ENCODE assay signal across 8 cellular contexts in the genomic region with DNA sequence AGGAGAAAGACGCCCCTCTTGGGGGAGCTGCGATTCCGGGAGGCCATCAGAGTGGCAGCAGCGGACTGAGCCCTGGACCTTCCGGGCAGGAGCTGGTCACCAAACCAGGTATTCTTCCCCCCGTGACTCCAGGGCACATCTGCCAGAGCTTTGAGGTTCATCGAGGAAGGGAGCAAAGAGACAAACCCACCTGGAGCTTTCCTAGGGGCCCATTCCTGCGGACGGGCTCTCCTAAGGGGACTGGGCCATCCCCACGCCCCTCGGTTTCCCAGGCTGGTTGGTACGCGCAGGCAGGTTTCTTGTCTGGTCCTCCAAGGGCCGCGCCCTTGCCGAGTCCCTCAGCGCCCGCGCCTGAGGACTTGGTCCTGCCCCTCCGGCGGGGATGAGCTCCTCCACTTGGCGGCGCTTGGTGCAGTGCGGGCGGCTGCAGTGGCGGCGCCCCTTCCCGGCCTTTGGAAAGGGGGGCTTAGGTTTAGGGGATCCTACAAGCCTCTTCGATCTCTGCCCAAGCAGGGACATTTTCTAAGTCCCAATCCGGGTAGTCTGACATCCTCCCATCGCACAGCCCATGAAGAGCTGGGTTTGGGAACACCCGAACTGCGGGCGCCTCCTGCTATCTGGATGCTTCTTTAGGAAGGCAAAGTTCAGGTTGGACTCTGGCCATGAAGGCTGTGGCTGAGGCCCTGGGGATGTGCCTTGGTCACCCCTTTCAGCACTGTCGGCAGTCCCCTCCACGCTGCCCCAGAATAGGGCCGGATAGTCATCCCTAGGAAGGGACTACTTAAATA. TPM values are rescaled to one million over a fixed set of nuclear protein-coding genes. Genes with fewer than 3 reads are reported as not detected.
A peak's percentile ranks its signal among the peaks of the same experiment; 100 is the strongest.
DNase-seq lines count a peak whose midpoint lies in the region; ATAC-seq lines count a peak whose summit lies in the region.

No MANE protein-coding gene starts in this region.

- peak; percentile 64 for ATAC-seq in left ventricle myocardium superior
- ATAC-seq in HG02884 (IDR thresholded peaks at IDR 0.05; ENCODE audit: unreplicated experiment): no peak
- ATAC-seq in HG03460 (IDR thresholded peaks at IDR 0.05; ENCODE audit: unreplicated experiment): no peak

- peak overlapping the region; percentile 21 for H2BK120ac ChIP-seq in trophoblast cell (ENCODE audit: insufficient read depth, low read length, poor library complexity)

- H3K79me2 ChIP-seq in trophoblast cell (ENCODE audit: control insufficient read depth, insufficient read depth, low read length, poor library complexity): peaks cover 5% of the 10 kb centered on the region

- peak overlapping the region; percentile 54 for H4K12ac ChIP-seq in trophoblast cell (ENCODE audit: low read depth, low read length)

- H3K79me1 ChIP-seq in trophoblast cell (ENCODE audit: low read length): peaks cover 11% of the 10 kb centered on the region

- H3K4me2 ChIP-seq in trophoblast cell (ENCODE audit: low read length): peak overlapping the region; percentile 95

- H3K27me3 ChIP-seq in trophoblast cell (ENCODE audit: insufficient read depth, low read length): no peaks in the 10 kb centered on the region

- H2AK5ac ChIP-seq in trophoblast cell (ENCODE audit: low read length): peak overlapping the region; percentile 45

- peak overlapping the region; percentile 77 for H2AFZ ChIP-seq in trophoblast cell (ENCODE audit: insufficient read depth, low read length, poor library complexity)

- H2BK5ac ChIP-seq in trophoblast cell (ENCODE audit: low read depth, low read length, poor library complexity): peak overlapping the region; percentile 14

- no peak overlapping the region for H3K4ac ChIP-seq in trophoblast cell (ENCODE audit: low read depth, low read length)

- no CpG with 5 or more reads among the region's 37 CpGs for WGBS in trophoblast cell (ENCODE audit: extremely low coverage, insufficient coverage, insufficient read length)

- peaks cover 6 to 9% of the 10 kb centered on the region in 2 experiments for H3K4me1 ChIP-seq in trophoblast cell (ENCODE audit: control insufficient read depth in 1 of 2, insufficient read depth in 2 of 2, low read length in 2 of 2)

- no peak overlapping the region for H2BK12ac ChIP-seq in trophoblast cell (ENCODE audit: low read length)

- peak overlapping the region; percentile 81 for H3K4me3 ChIP-seq in trophoblast cell (ENCODE audit: low read depth, low read length)

- peaks cover 3 to 4% of the 10 kb centered on the region in 2 experiments for H3K36me3 ChIP-seq in trophoblast cell (ENCODE audit: control insufficient read depth in 1 of 2, insufficient read depth in 2 of 2, low read length in 2 of 2)

- peak overlapping the region; percentile 16 for H3K27ac ChIP-seq in trophoblast cell (ENCODE audit: low read depth, low read length)

- H3K9me3 ChIP-seq in trophoblast cell (ENCODE audit: insufficient read depth, low read depth, low read length): no peaks in the 10 kb centered on the region

- intact Hi-C loops in left ventricle myocardium superior (cut with micrococcal nuclease): no loop called here

- H3K9ac ChIP-seq in trophoblast cell (ENCODE audit: low read length): peak overlapping the region; percentile 8

- no peak overlapping the region for H3K23ac ChIP-seq in trophoblast cell (ENCODE audit: low read length)

- peak overlapping the region; percentile 40 for H4K91ac ChIP-seq in trophoblast cell (ENCODE audit: low read depth, low read length)

- peak overlapping the region; percentile 73 for H4K8ac ChIP-seq in trophoblast cell (ENCODE audit: low read depth, low read length)

- peak overlapping the region; percentile 33 for H3K18ac ChIP-seq in trophoblast cell (ENCODE audit: low read length)

- H3K14ac ChIP-seq in trophoblast cell (ENCODE audit: low read length): peak overlapping the region; percentile 58

- DNase-seq in activated gamma-delta T cell (lab: John Stamatoyannopoulos, UW) (peak; percentile 5), activated gamma-delta T cell treated with Interleukin-2 at 50 U/mL for 16 hours (no peak), NCI-H526 (lab: John Stamatoyannopoulos, UW) (peak; percentile 6 to 58), amniotic stem cell (lab: John Stamatoyannopoulos, UW) (peak; percentile 18), left ventricle myocardium superior (peak; percentile 81), trophoblast cell (peak; percentile 68 to 80)

RNA-seq across cellular contexts. Expression of a gene that starts 0.5 kb away (rescaled TPM):
- total RNA-seq in left ventricle myocardium superior: 26.9 TPM
- polyA plus RNA-seq in trophoblast cell (2013): 3.8 and 4.0 TPM in 2 replicates

RNA-seq across cellular contexts. Expression of a gene that starts 55.6 kb away (rescaled TPM):
- 2.4 TPM for total RNA-seq in left ventricle myocardium superior
- 0.38 and 0.47 TPM in 2 replicates for polyA plus RNA-seq in trophoblast cell (2013)
